ENCODE assay signal across 15 cellular contexts in the genomic region with DNA sequence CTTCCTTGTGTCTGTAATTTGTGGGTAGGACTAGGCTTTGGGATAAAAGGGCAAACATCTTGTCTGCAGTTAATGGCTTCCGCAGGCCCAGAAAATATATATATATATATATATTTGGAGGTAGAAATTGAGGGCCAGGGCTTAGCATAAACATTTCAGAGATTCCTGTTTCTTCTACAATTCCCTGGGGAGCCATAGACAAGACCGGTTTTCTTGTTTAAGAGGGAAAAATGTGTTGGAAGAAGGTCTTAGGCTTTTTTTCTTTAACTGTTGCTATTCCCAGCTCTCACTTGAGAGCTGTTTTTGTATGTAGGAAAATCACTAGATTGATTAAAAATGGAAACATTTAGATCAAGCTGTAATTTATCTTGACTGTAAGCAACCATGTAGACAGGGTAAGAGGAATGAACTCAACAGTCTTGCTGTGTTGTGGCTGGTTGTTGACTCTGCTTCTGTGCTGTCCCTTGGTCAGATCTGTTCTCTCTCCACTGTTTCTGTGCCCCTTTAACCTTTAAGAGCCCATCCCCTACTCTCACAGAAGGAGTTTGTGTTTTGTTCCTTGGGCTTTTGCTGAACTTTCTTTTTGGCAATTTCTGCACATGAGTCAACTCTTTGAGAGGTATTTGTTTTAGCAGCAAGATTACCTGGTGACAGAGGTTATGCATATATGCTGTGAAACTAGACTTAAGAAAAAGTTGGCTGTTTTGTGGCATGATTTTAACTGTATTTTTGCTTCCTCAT. TPM values are rescaled to one million over a fixed set of nuclear protein-coding genes. Genes with fewer than 3 reads are reported as not detected.
DNase-seq lines count a peak whose midpoint lies in the region; ATAC-seq and TF ChIP-seq lines count a peak whose summit lies in the region.
"Had no signal": no experiment of that assay in that cellular context is flagged by ENCODE, and none has a peak within 500 bp of the region (broad histone marks: within the 10 kb centered on the region; RNA-seq: fewer than 3 reads in every experiment).

No MANE protein-coding gene starts in this region.

- H3K9ac ChIP-seq in BLaER1 treated with 17β-estradiol and CSF1 and Interleukin-3, amounts not matched to agents 10 nM and 100 nM, result no peak overlapping the region
- H3K9ac ChIP-seq in adipocyte (ENCODE audit: low read length), result peak overlapping the region; percentile 46
- H3K9ac ChIP-seq in fibroblast of lung (ENCODE audit: insufficient read depth, low read length), result no peak overlapping the region

- peak overlapping the region in 7 of 11 experiments; percentile 4 to 56 (median 16); a peak in 9 of 22 replicates for H3K4me2 ChIP-seq in BLaER1 treated with 17β-estradiol and CSF1 and Interleukin-3, amounts not matched to agents 10 nM and 100 nM
- no peak overlapping the region for H3K4me2 ChIP-seq in fibroblast of lung (ENCODE audit: extremely low read depth, insufficient read depth, low read length)

- intact Hi-C loops in ovary (cut with DNase I) (no loop called here), prostate gland (cut with DNase I) (no loop called here)

- ATAC-seq in GM19328 (IDR thresholded peaks at IDR 0.05; ENCODE audit: unreplicated experiment) (no peak), HG03045 (IDR thresholded peaks at IDR 0.05; ENCODE audit: unreplicated experiment) (no peak), GM19324 (IDR thresholded peaks at IDR 0.05; ENCODE audit: low FRiP score, unreplicated experiment) (no peak)
- ATAC-seq: effector memory CD8-positive, alpha-beta T cell had no signal

- no peaks in the 10 kb centered on the region for H3K79me2 ChIP-seq in fibroblast of lung (ENCODE audit: control insufficient read depth, insufficient read depth, low read length)

- no peak overlapping the region for H3K27ac ChIP-seq in BLaER1 treated with 17β-estradiol and CSF1 and Interleukin-3, amounts not matched to agents 10 nM and 100 nM
- H3K27ac ChIP-seq in fibroblast of lung (ENCODE audit: insufficient read depth, low read length), result peak overlapping the region; percentile 54
- H3K27ac ChIP-seq in ovary, result peak overlapping the region; percentile 6 to 43
- H3K27ac ChIP-seq in prostate gland, result no peak overlapping the region

- DNase-seq in adipocyte (ENCODE audit: low read depth), result peak; percentile 28
- DNase-seq in fibroblast of lung (ENCODE audit: low read depth in 2 of 2), result peak in 1 of 2 donors; percentile 75
- no peak for DNase-seq in ovary
- DNase-seq in prostate gland (ENCODE audit: low spot score), result no peak
- DNase-seq: activated B cell treated with CpG ODN at 0.5 μM for 24 hours; activated effector memory CD4-positive, alpha-beta T cell treated with Interleukin-2 at 50 U/mL for 16 hours; effector memory CD8-positive, alpha-beta T cell; kidney; NCI-H2029; stimulated activated CD4-positive, alpha-beta T cell treated with anti-CD3 and anti-CD28 coated beads, Interleukin-1b, Interleukin-23, amount 100 ng/mL, for 48 hours; T-helper 1 cell had no signal

- no peak overlapping the region for H3K4me3 ChIP-seq in BLaER1 treated with 17β-estradiol and CSF1 and Interleukin-3, amounts not matched to agents 10 nM and 100 nM
- H3K4me3 ChIP-seq in adipocyte (ENCODE audit: low read length) (no peak overlapping the region), fibroblast of lung (replicated peaks in 1 of 4; ENCODE audit: control extremely low read depth in 1 of 4, insufficient read depth in 1 of 4, low read depth in 3 of 4, low read length in 4 of 4) (no peak overlapping the region), ovary (no peak overlapping the region), prostate gland (no peak overlapping the region)

- H3K27me3 ChIP-seq in BLaER1 treated with 17β-estradiol and CSF1 and Interleukin-3, amounts not matched to agents 10 nM and 100 nM, result no peaks in the 10 kb centered on the region; a peak in 1 of 22 replicates
- H3K27me3 ChIP-seq in adipocyte (replicated peaks; ENCODE audit: control insufficient read depth, insufficient read depth, low read length), result no peaks in the 10 kb centered on the region
- no peaks in the 10 kb centered on the region for H3K27me3 ChIP-seq in fibroblast of lung (ENCODE audit: control insufficient read depth, insufficient read depth, low read length)
- no peaks in the 10 kb centered on the region for H3K27me3 ChIP-seq in ovary
- no peaks in the 10 kb centered on the region for H3K27me3 ChIP-seq in prostate gland (replicated peaks; ENCODE audit: insufficient read depth)

- TF ChIP-seq POLR2A in ovary (IDR thresholded peaks at IDR 0.05) (no peak), prostate gland (IDR thresholded peaks at IDR 0.05) (no peak)

- TF ChIP-seq CTCF in fibroblast of lung (conservative IDR thresholded peaks at IDR 0.05 in 1 of 2, IDR thresholded peaks at IDR 0.05 in 1 of 2; ENCODE audit: low read depth in 1 of 2, low read length in 2 of 2) (no peak), ovary (IDR thresholded peaks at IDR 0.05) (no peak), prostate gland (IDR thresholded peaks at IDR 0.05) (no peak)

- H4K20me1 ChIP-seq in BLaER1 treated with 17β-estradiol and CSF1 and Interleukin-3, amounts not matched to agents 10 nM and 100 nM, result no peaks in the 10 kb centered on the region
- no peaks in the 10 kb centered on the region for H4K20me1 ChIP-seq in fibroblast of lung (ENCODE audit: control insufficient read depth, extremely low read depth, insufficient read depth, low read length)

- peaks cover 0 to 23% (median 0%) of the 10 kb centered on the region in 11 experiments; a peak in 4 of 22 replicates for H3K9me3 ChIP-seq in BLaER1 treated with 17β-estradiol and CSF1 and Interleukin-3, amounts not matched to agents 10 nM and 100 nM (replicated peaks in 1 of 11)
- H3K9me3 ChIP-seq in adipocyte (ENCODE audit: control insufficient read depth, low read length) (no peaks in the 10 kb centered on the region), fibroblast of lung (ENCODE audit: control insufficient read depth, insufficient read depth, low read depth, low read length) (no peaks in the 10 kb centered on the region), ovary (no peaks in the 10 kb centered on the region), prostate gland (no peaks in the 10 kb centered on the region)

- peaks cover 0 to 14% (median 0%) of the 10 kb centered on the region in 11 experiments; a peak in 2 of 22 replicates for H3K36me3 ChIP-seq in BLaER1 treated with 17β-estradiol and CSF1 and Interleukin-3, amounts not matched to agents 10 nM and 100 nM
- H3K36me3 ChIP-seq in adipocyte (ENCODE audit: control insufficient read depth, insufficient read depth, low read length, severe bottlenecking) (peaks cover 36% of the 10 kb centered on the region), fibroblast of lung (ENCODE audit: control insufficient read depth, insufficient read depth, low read length) (no peaks in the 10 kb centered on the region), ovary (no peaks in the 10 kb centered on the region), prostate gland (no peaks in the 10 kb centered on the region)

- H2AFZ ChIP-seq in fibroblast of lung (ENCODE audit: low read length), result peak overlapping the region; percentile 7

- no peak for TF ChIP-seq EP300 in ovary (IDR thresholded peaks at IDR 0.05)

- WGBS in ovary, 3 donors, result 31 to 37% (median 36%) methylated on average over 2 of the region's 2 CpGs
- WGBS in prostate gland, result 71% methylated on average over 2 of the region's 2 CpGs

- peaks cover 0 to 67% (median 30%) of the 10 kb centered on the region in 10 experiments; a peak in 15 of 20 replicates for H3K4me1 ChIP-seq in BLaER1 treated with 17β-estradiol and CSF1 and Interleukin-3, amounts not matched to agents 10 nM and 100 nM
- H3K4me1 ChIP-seq in adipocyte (ENCODE audit: control insufficient read depth, insufficient read depth, low read length) (peaks cover 63% of the 10 kb centered on the region), fibroblast of lung (ENCODE audit: control insufficient read depth, extremely low read depth, insufficient read depth, low read length) (peaks cover 17% of the 10 kb centered on the region), ovary (ENCODE audit: insufficient read depth) (peaks cover 12% of the 10 kb centered on the region), prostate gland (replicated peaks) (no peaks in the 10 kb centered on the region)

RNA-seq across cellular contexts. Expression of a gene that starts 58.3 kb away (rescaled TPM):
- total RNA-seq in fibroblast of lung (467 and 615 TPM in 2 replicates), ovary (100 to 1,000 TPM; 204 to 350 (median 282) TPM), prostate gland (100 to 1,000 TPM in 1 of 2 donors, 10 to 100 TPM in 1; 46.3 to 109 TPM)
- polyA plus RNA-seq in fibroblast of lung (406 and 724 TPM in 2 replicates), ovary (100 to 1,000 TPM; 238 to 482 TPM)
- polyA plus RNA-seq in fibroblast of lung (2012), result 212 and 335 TPM in 2 replicates
- 206 and 268 TPM in 2 replicates for polyA minus RNA-seq in fibroblast of lung (ENCODE audit: low replicate concordance)
- total RNA-seq: activated B cell treated with CpG ODN at 0.5 μM for 24 hours had no signal

Comparison
In these comparisons a context has a peak if more than half of its experiments do, and no peak if none do; other contexts are left out.
1. H3K27ac ChIP-seq: peak in fibroblast of lung (single experiment) and ovary (2 of 2); none in BLaER1 treated with 17β-estradiol and CSF1 and Interleukin-3, amounts not matched to agents 10 nM and 100 nM (0 of 11) and prostate gland (0 of 2).